Comparison of ENCODE assay signal across 1 cellular context in the genomic region with DNA sequence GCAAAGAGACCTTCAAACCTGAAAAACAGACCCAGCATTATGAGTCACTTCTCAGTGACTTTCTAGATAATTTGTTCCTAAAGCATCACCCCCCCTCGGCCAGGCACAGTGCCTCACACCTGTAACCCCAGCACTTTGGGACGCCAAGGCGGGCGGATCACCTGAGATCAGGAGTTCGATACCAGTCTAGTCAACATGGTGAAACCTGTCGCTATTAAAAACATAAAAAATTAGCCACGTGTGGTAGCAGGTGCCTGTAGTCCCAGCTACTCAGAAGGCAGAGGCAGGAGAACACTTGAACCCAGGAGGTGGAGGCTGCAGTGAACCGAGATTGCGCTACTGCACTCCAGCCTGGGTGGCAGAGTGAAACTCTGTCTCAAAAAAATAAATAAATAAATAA.
"Had no signal": no experiment of that assay in that cellular context is flagged by ENCODE, and none has a peak within 500 bp of the region (broad histone marks: within the 10 kb centered on the region; RNA-seq: fewer than 3 reads in every experiment).

No MANE protein-coding gene starts in this region.

- H3K36me3 ChIP-seq: MG63 had no signal

- H3K4me3 ChIP-seq: MG63 had no signal

- H3K9me3 ChIP-seq: MG63 had no signal
